ENCODE assay signal across 8 cellular contexts in the genomic region with DNA sequence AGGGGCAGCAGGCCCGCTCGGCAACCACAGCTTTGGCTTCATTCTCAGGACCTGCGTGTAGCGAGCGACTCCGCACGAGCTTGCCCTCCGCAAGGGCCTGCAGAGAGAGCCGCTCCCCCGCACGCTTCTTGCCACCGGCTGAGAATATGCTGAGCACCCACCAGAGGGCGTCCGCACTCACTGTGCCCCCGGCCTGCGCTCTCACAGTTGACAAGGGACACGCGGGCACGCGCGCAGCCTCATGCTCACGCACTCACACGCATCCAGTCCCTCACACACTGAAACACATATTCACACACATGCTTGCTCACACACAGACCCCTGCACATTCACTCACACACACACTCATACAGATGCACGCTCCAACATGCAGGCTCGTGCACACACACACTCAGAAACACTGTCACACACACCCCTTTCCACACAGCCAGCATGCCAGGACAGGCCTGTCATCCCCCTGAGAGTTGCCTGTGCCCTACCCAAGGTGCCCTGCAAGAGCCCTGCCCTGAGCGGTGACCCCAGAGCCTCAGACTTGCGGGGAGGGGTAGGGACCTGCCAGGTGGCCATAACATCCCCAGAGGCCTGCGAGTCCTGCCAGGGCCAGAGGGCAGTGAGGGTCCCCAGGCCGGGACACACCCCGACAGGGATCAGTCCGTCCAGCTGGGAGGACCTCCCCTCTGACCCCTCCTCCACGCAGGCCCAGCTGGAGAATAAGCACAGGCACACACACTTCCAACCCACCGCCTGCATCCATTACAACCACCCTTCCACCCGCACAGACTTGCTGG.
DNase-seq lines count a peak whose midpoint lies in the region; ATAC-seq and TF ChIP-seq lines count a peak whose summit lies in the region.

No MANE protein-coding gene starts in this region.

- H3K4me1 Mint-ChIP-seq in H9 (peaks cover 6 to 11% of the 10 kb centered on the region in 2 experiments), endothelial cell (ENCODE audit: unreplicated experiment) (no peaks in the 10 kb centered on the region)
- H3K4me1 Mint-ChIP-seq in activated CD4-positive, alpha-beta memory T cell treated with anti-CD3 and anti-CD28 coated beads for 36 hours (ENCODE audit: low read depth) = peaks cover 11% of the 10 kb centered on the region

- no peak for TF ChIP-seq EP300 in suprapubic skin (IDR thresholded peaks at IDR 0.05)

- TF ChIP-seq CTCF in H9 (conservative IDR thresholded peaks at IDR 0.05) (peak; percentile 93), endothelial cell (IDR thresholded peaks at IDR 0.05; ENCODE audit: unreplicated experiment) (peak; percentile 85), mucosa of descending colon (IDR thresholded peaks at IDR 0.05) (peak; percentile 55), suprapubic skin (IDR thresholded peaks at IDR 0.05) (peak; percentile 71 to 84)

- H3K36me3 ChIP-seq in mucosa of descending colon (ENCODE audit: low read depth) = no peaks in the 10 kb centered on the region
- H3K36me3 ChIP-seq in suprapubic skin = no peaks in the 10 kb centered on the region

- no peak overlapping the region for H2BK12ac ChIP-seq in H9 (ENCODE audit: insufficient read length, low read depth, low read length)

- H3K4me1 ChIP-seq in H9 (ENCODE audit: insufficient read depth, low read length) (no peaks in the 10 kb centered on the region), mucosa of descending colon (ENCODE audit: low read depth) (no peaks in the 10 kb centered on the region), suprapubic skin (peaks cover 17% of the 10 kb centered on the region)

- H2BK5ac ChIP-seq in H9 (ENCODE audit: insufficient read length, low read length) = no peak overlapping the region

- H3K14ac ChIP-seq in H9 (ENCODE audit: insufficient read depth, low read length) = no peak overlapping the region

- H3K4me3 ChIP-seq in mucosa of descending colon = no peak overlapping the region
- H3K4me3 ChIP-seq in suprapubic skin = no peak overlapping the region

- no peak overlapping the region for H2BK20ac ChIP-seq in H9 (ENCODE audit: low read depth, low read length, poor library complexity, severe bottlenecking)

- no peak overlapping the region for H4K91ac ChIP-seq in H9 (ENCODE audit: insufficient read length, low read depth, low read length)

- no peak overlapping the region for H3K56ac ChIP-seq in H9 (ENCODE audit: insufficient read length, low read depth, low read length)

- peak; percentile 81 for ATAC-seq in mucosa of descending colon
- ATAC-seq in GM21576 (IDR thresholded peaks at IDR 0.05; ENCODE audit: unreplicated experiment) = no peak

- H4K5ac ChIP-seq in H9 (ENCODE audit: insufficient read length, low read depth, low read length) = no peak overlapping the region

- no peaks in the 10 kb centered on the region; the same call in 1 of the 2 replicates for H3K27me3 ChIP-seq in H9 (ENCODE audit: insufficient read depth, low read length)
- peaks cover 7% of the 10 kb centered on the region for H3K27me3 ChIP-seq in suprapubic skin

- no peaks in the 10 kb centered on the region for H3K79me1 ChIP-seq in H9 (ENCODE audit: insufficient read depth, low read depth, low read length, poor library complexity, severe bottlenecking)

- no peaks in the 10 kb centered on the region for H3K79me2 ChIP-seq in H9 (ENCODE audit: insufficient read depth, low read length)

- no peaks in the 10 kb centered on the region for H3K9me3 ChIP-seq in H9 (ENCODE audit: control insufficient read depth, low read depth, low read length)
- no peaks in the 10 kb centered on the region for H3K9me3 ChIP-seq in mucosa of descending colon
- H3K9me3 ChIP-seq in suprapubic skin = no peaks in the 10 kb centered on the region

- H3K36me3 Mint-ChIP-seq in H9 (ENCODE audit: insufficient read depth in 1 of 3, low read depth in 3 of 3) (no peaks in the 10 kb centered on the region; a peak in 1 of 7 replicates), endothelial cell (ENCODE audit: low read depth, unreplicated experiment) (no peaks in the 10 kb centered on the region)
- H3K36me3 Mint-ChIP-seq in activated CD4-positive, alpha-beta memory T cell treated with anti-CD3 and anti-CD28 coated beads for 36 hours = no peaks in the 10 kb centered on the region

- H3K4me3 Mint-ChIP-seq in H9 (no peak overlapping the region; a peak in 1 of 5 replicates), endothelial cell (ENCODE audit: unreplicated experiment) (no peak overlapping the region)
- no peak overlapping the region for H3K4me3 Mint-ChIP-seq in activated CD4-positive, alpha-beta memory T cell treated with anti-CD3 and anti-CD28 coated beads for 36 hours

- H2AFZ ChIP-seq in H9 (ENCODE audit: low read length) = no peak overlapping the region

- POLR2A ChIA-PET in activated CD4-positive, alpha-beta memory T cell treated with anti-CD3 and anti-CD28 coated beads for 36 hours (lab: Charles Lee) = no interaction called here

- H3K4ac ChIP-seq in H9 (ENCODE audit: low read depth, low read length) = no peak overlapping the region

- in situ Hi-C loops in Caki2 (cut with HindIII; ENCODE audit: low pct_unique_long_range_greater_than_20kb, low sequenced_read_pairs) = no loop called here

- peaks cover 0 to 14% of the 10 kb centered on the region in 2 experiments; a peak in 1 of 5 replicates for H3K9me3 Mint-ChIP-seq in H9
- peaks cover 4% of the 10 kb centered on the region for H3K9me3 Mint-ChIP-seq in activated CD4-positive, alpha-beta memory T cell treated with anti-CD3 and anti-CD28 coated beads for 36 hours
- H3K9me3 Mint-ChIP-seq in endothelial cell (ENCODE audit: unreplicated experiment) = no peaks in the 10 kb centered on the region

- CTCF ChIA-PET in activated CD4-positive, alpha-beta memory T cell treated with anti-CD3 and anti-CD28 coated beads for 36 hours (lab: Charles Lee) = interaction anchor here (0.6 to 2.3 kb wide), 5 partner anchors 241 to 542 kb away, joined by 3 to 17 read pairs (median 4); no protein-coding TSS in a partner anchor

- TF ChIP-seq POLR2A in suprapubic skin (IDR thresholded peaks at IDR 0.05) = no peak

- H4K8ac ChIP-seq in H9 (replicated peaks; ENCODE audit: insufficient read length, low read depth, low read length) = no peak overlapping the region

- no peak overlapping the region; a peak in 1 of 7 replicates for H3K27ac Mint-ChIP-seq in H9
- no peak overlapping the region for H3K27ac Mint-ChIP-seq in activated CD4-positive, alpha-beta memory T cell treated with anti-CD3 and anti-CD28 coated beads for 36 hours
- no peak overlapping the region for H3K27ac Mint-ChIP-seq in endothelial cell (ENCODE audit: unreplicated experiment)

- DNase-seq in Caki2 (ENCODE audit: low read depth) = peak; percentile 46
- DNase-seq in H9 = peak; percentile 85
- peak; percentile 68 for DNase-seq in NCI-H526 treated with DMSO at 0.1 percent for 48 hours (lab: John Stamatoyannopoulos, UW)
- peak; percentile 72 for DNase-seq in activated CD4-positive, alpha-beta memory T cell treated with anti-CD3 and anti-CD28 coated beads for 36 hours
- DNase-seq in endothelial cell (ENCODE audit: low spot score) = peak; percentile 76
- DNase-seq in mucosa of descending colon = peak in 2 of 3 donors; percentile 64 to 70
- peak in 1 of 2 donors; percentile 75 for DNase-seq in suprapubic skin (ENCODE audit: low spot score in 2 of 2)

- H2AK5ac ChIP-seq in H9 (ENCODE audit: insufficient read length, low read length) = no peak overlapping the region

- peaks cover 3% of the 10 kb centered on the region for H4K20me1 ChIP-seq in H9 (ENCODE audit: control insufficient read depth, insufficient read depth, insufficient read length)

- H3K9ac ChIP-seq in H9 (ENCODE audit: extremely low read depth, insufficient read length, low read length) = no peak overlapping the region

- no peaks in the 10 kb centered on the region for H3K23me2 ChIP-seq in H9 (ENCODE audit: insufficient read length, low read depth, low read length, poor library complexity, severe bottlenecking)

- no peak overlapping the region for H3T11ph ChIP-seq in H9 (ENCODE audit: low read length)

- H3K23ac ChIP-seq in H9 (ENCODE audit: insufficient read length, low read depth, low read length) = no peak overlapping the region

- WGBS in H9 (ENCODE audit: extremely low coverage, insufficient read length, low lambda C conversion rate) = no CpG with 5 or more reads among the region's 34 CpGs
- WGBS in suprapubic skin = 35% methylated on average over 17 of the region's 34 CpGs

- H3K18ac ChIP-seq in H9 (ENCODE audit: insufficient read length, low read depth, low read length) = no peak overlapping the region

- no peak overlapping the region for H2BK15ac ChIP-seq in H9 (ENCODE audit: low read depth, low read length)

- peaks cover 44% of the 10 kb centered on the region for H3K27me3 Mint-ChIP-seq in H9 (ENCODE audit: low read depth)
- H3K27me3 Mint-ChIP-seq in activated CD4-positive, alpha-beta memory T cell treated with anti-CD3 and anti-CD28 coated beads for 36 hours = peaks cover 9% of the 10 kb centered on the region
- H3K27me3 Mint-ChIP-seq in endothelial cell (ENCODE audit: unreplicated experiment) = peaks cover 21% of the 10 kb centered on the region

- intact Hi-C loops in activated CD4-positive, alpha-beta memory T cell treated with anti-CD3 and anti-CD28 coated beads for 36 hours (cut with micrococcal nuclease) = loop anchor here (5.0 kb wide), 1 partner anchor 405 kb away; no protein-coding TSS in a partner anchor
- intact Hi-C loops in mucosa of descending colon (cut with DNase I, micrococcal nuclease) = loop anchor here in 1 of 2 donors (5.0 kb wide), 1 partner anchor 250 kb away; no protein-coding TSS in a partner anchor

- H3K4me2 ChIP-seq in H9 (ENCODE audit: insufficient read depth, insufficient read length, low read length) = no peak overlapping the region

- H3K27ac ChIP-seq in H9 (ENCODE audit: insufficient read length, low read depth, low read length) (no peak overlapping the region), suprapubic skin (no peak overlapping the region)

- H2BK120ac ChIP-seq in H9 (ENCODE audit: low read depth, low read length, poor library complexity, severe bottlenecking) = no peak overlapping the region
